In the genomic region with DNA sequence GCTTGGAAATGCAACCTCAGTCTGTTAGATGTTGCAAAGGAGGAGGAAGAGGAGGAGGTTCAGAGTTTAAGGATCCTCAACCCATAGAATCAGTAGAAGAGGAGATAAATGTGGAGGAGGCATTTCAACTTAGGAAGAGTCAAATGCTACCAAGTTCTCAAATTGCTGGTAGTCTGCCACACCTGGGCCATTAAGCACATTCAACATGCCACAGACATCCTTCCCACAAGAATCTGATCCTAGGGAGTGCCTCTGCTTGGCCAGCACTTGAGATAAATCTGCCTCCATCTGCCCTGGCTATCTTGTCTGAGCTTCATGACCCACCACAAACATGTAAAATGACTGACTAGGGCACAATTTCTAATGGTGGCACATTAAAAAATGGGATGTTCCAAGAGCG, we compare ENCODE assay signal across 34 cellular contexts.
"Had no signal": no experiment of that assay in that cellular context is flagged by ENCODE, and none has a peak within 500 bp of the region (broad histone marks: within the 10 kb centered on the region; RNA-seq: fewer than 3 reads in every experiment).

No MANE protein-coding gene starts in this region.

- H3K4me1 ChIP-seq: breast epithelium had no signal

- H3K4me1 Mint-ChIP-seq: activated T-helper 17 cell treated with anti-CD3 and anti-CD28 coated beads, Interleukin-2, amount 50 U/mL, for 72 hours had no signal

- DNase-seq: activated B cell treated with CpG ODN at 0.5 μM for 24 hours; activated CD4-positive, alpha-beta memory T cell treated with anti-CD3 and anti-CD28 coated beads for 36 hours; activated CD4-positive, alpha-beta T cell treated with anti-CD3 and anti-CD28 coated beads for 4 hours; activated CD4-positive, alpha-beta T cell treated with anti-CD3 and anti-CD28 coated beads, Interleukin-2, amount 10 ng/mL, durations not matched to agents 24 days and 14 days; activated CD4-positive, alpha-beta T cell treated with anti-CD3 and anti-CD28 coated beads, Interleukin-2, amount 50 U/mL, for 1 hour; activated CD4-positive, alpha-beta T cell treated with anti-CD3 and anti-CD28 coated beads, Interleukin-2, amount 50 U/mL, for 4 hours; activated CD4-positive, CD25-positive, alpha-beta regulatory T cell treated with anti-CD3 and anti-CD28 coated beads, Interleukin-2, amount 50 U/mL, for 72 hours; activated CD8-positive, alpha-beta memory T cell treated with anti-CD3 and anti-CD28 coated beads, Interleukin-2, amount 50 U/mL, for 4 hours; activated CD8-positive, alpha-beta T cell treated with anti-CD3 and anti-CD28 coated beads for 36 hours; activated effector memory CD4-positive, alpha-beta T cell treated with anti-CD3 and anti-CD28 coated beads, Interleukin-2, amount 50 U/mL, for 16 hours; activated gamma-delta T cell treated with Interleukin-2 at 50 U/mL for 16 hours; activated naive CD4-positive, alpha-beta T cell; activated naive CD4-positive, alpha-beta T cell treated with anti-CD3 and anti-CD28 coated beads for 36 hours; activated naive CD4-positive, alpha-beta T cell treated with anti-CD3 and anti-CD28 coated beads, Interleukin-2, amount 50 U/mL, for 16 hours; activated naive CD8-positive, alpha-beta T cell treated with anti-CD3 and anti-CD28 coated beads for 36 hours; activated T-cell treated with anti-CD3 and anti-CD28 coated beads for 4 hours; activated T-cell treated with anti-CD3 and anti-CD28 coated beads, Interleukin-2, amount 50 U/mL, for 1 hour; activated T-cell treated with anti-CD3 and anti-CD28 coated beads, Interleukin-2, amount 50 U/mL, for 4 hours; activated T-cell treated with anti-CD3 and anti-CD28 coated beads, Interleukin-2, amount 50 U/mL, for 72 hours; amygdala; anterior cingulate cortex; brain microvascular endothelial cell; central memory CD4-positive, alpha-beta T cell; T-helper 1 cell; T-helper 2 cell; T-helper 9 cell had no signal

- H3K27me3 ChIP-seq: ascending aorta, brain microvascular endothelial cell, breast epithelium had no signal

- H3K27ac ChIP-seq: ascending aorta, brain microvascular endothelial cell, breast epithelium, VCaP had no signal

- H3K27ac Mint-ChIP-seq: activated B cell treated with CpG ODN at 0.5 μM for 24 hours; activated CD4-positive, alpha-beta memory T cell treated with anti-CD3 and anti-CD28 coated beads for 36 hours; activated CD4-positive, alpha-beta T cell treated with anti-CD3 and anti-CD28 coated beads, Interleukin-2, amount 10 ng/mL, durations not matched to agents 24 days and 14 days; activated CD8-positive, alpha-beta T cell treated with anti-CD3 and anti-CD28 coated beads for 36 hours; activated naive CD4-positive, alpha-beta T cell treated with anti-CD3 and anti-CD28 coated beads for 36 hours; activated naive CD4-positive, alpha-beta T cell treated with anti-CD3 and anti-CD28 coated beads, Interleukin-2, amount 50 U/mL, for 72 hours; activated naive CD8-positive, alpha-beta T cell treated with anti-CD3 and anti-CD28 coated beads for 36 hours; activated T-cell treated with anti-CD3 and anti-CD28 coated beads, Interleukin-2, amount 50 U/mL, for 72 hours; activated T-helper 1 cell treated with anti-CD3 and anti-CD28 coated beads, Interleukin-12 subunit alpha, Interleukin-12 subunit beta, Interleukin-2, Interleukin-4 antibody, amounts not matched to agents 30 ng/mL and 10 ng/mL and 1 ng/mL, durations not matched to agents 14 hours and 24 hours and 36 hours; activated T-helper 17 cell treated with anti-CD3 and anti-CD28 coated beads, Interleukin-2, amount 50 U/mL, for 72 hours; T-helper 1 cell treated with Interleukin-12 subunit alpha and Interleukin-12 subunit beta and Interleukin-4 antibody, amounts not matched to agents 30 μg/mL and 1 μg/mL, for 36 hours; T-helper 2 cell treated with Interferon-gamma antibody and Interleukin-4, amounts not matched to agents 5 μg/mL and 100 μg/mL, for 36 hours had no signal

- ATAC-seq: activated CD8-positive, alpha-beta T cell treated with anti-CD3 and anti-CD28 coated beads for 36 hours; activated naive CD4-positive, alpha-beta T cell treated with anti-CD3 and anti-CD28 coated beads, Interleukin-2, amount 50 U/mL, for 72 hours; activated T-cell treated with anti-CD3 and anti-CD28 coated beads, Interleukin-2, amount 50 U/mL, for 4 hours; activated T-cell treated with anti-CD3 and anti-CD28 coated beads, Interleukin-2, amount 50 U/mL, for 72 hours; activated T-helper 17 cell treated with anti-CD3 and anti-CD28 coated beads, Interleukin-2, amount 50 U/mL, for 72 hours had no signal

- H3K27me3 Mint-ChIP-seq: activated CD8-positive, alpha-beta T cell treated with anti-CD3 and anti-CD28 coated beads for 36 hours; activated naive CD8-positive, alpha-beta T cell treated with anti-CD3 and anti-CD28 coated beads for 36 hours had no signal

- H3K9me3 ChIP-seq: ascending aorta, breast epithelium had no signal

- H3K36me3 Mint-ChIP-seq: activated CD4-positive, alpha-beta memory T cell treated with anti-CD3 and anti-CD28 coated beads for 36 hours; activated naive CD4-positive, alpha-beta T cell treated with anti-CD3 and anti-CD28 coated beads, Interleukin-2, amount 50 U/mL, for 72 hours; activated naive CD8-positive, alpha-beta T cell treated with anti-CD3 and anti-CD28 coated beads for 36 hours had no signal

- H3K4me3 ChIP-seq: ascending aorta, breast epithelium had no signal

- H3K4me3 Mint-ChIP-seq: activated B cell treated with CpG ODN at 0.5 μM for 24 hours; activated CD4-positive, alpha-beta memory T cell treated with anti-CD3 and anti-CD28 coated beads for 36 hours; activated CD4-positive, alpha-beta T cell treated with anti-CD3 and anti-CD28 coated beads, Interleukin-2, amount 10 ng/mL, durations not matched to agents 24 days and 14 days; activated CD8-positive, alpha-beta T cell treated with anti-CD3 and anti-CD28 coated beads for 36 hours; activated naive CD4-positive, alpha-beta T cell treated with anti-CD3 and anti-CD28 coated beads for 36 hours; activated naive CD8-positive, alpha-beta T cell treated with anti-CD3 and anti-CD28 coated beads for 36 hours; activated T-cell treated with anti-CD3 and anti-CD28 coated beads, Interleukin-2, amount 50 U/mL, for 4 hours; activated T-cell treated with anti-CD3 and anti-CD28 coated beads, Interleukin-2, amount 50 U/mL, for 72 hours; activated T-helper 1 cell treated with anti-CD3 and anti-CD28 coated beads, Interleukin-12 subunit alpha, Interleukin-12 subunit beta, Interleukin-2, Interleukin-4 antibody, amounts not matched to agents 30 ng/mL and 10 ng/mL and 1 ng/mL, durations not matched to agents 14 hours and 24 hours and 36 hours; activated T-helper 17 cell treated with anti-CD3 and anti-CD28 coated beads, Interleukin-2, amount 50 U/mL, for 72 hours; T-helper 1 cell treated with Interleukin-12 subunit alpha and Interleukin-12 subunit beta and Interleukin-4 antibody, amounts not matched to agents 30 μg/mL and 1 μg/mL, for 36 hours; T-helper 2 cell treated with Interferon-gamma antibody and Interleukin-4, amounts not matched to agents 5 μg/mL and 100 μg/mL, for 36 hours had no signal

- H3K36me3 ChIP-seq: ascending aorta, brain microvascular endothelial cell, breast epithelium had no signal

- H3K9me3 Mint-ChIP-seq: activated B cell treated with CpG ODN at 0.5 μM for 24 hours; activated CD4-positive, alpha-beta memory T cell treated with anti-CD3 and anti-CD28 coated beads for 36 hours; activated CD4-positive, alpha-beta T cell treated with anti-CD3 and anti-CD28 coated beads, Interleukin-2, amount 10 ng/mL, durations not matched to agents 24 days and 14 days; activated CD8-positive, alpha-beta T cell treated with anti-CD3 and anti-CD28 coated beads for 36 hours; activated naive CD4-positive, alpha-beta T cell treated with anti-CD3 and anti-CD28 coated beads for 36 hours; activated naive CD4-positive, alpha-beta T cell treated with anti-CD3 and anti-CD28 coated beads, Interleukin-2, amount 50 U/mL, for 72 hours; activated naive CD8-positive, alpha-beta T cell treated with anti-CD3 and anti-CD28 coated beads for 36 hours; activated T-cell treated with anti-CD3 and anti-CD28 coated beads, Interleukin-2, amount 50 U/mL, for 4 hours; activated T-cell treated with anti-CD3 and anti-CD28 coated beads, Interleukin-2, amount 50 U/mL, for 72 hours; activated T-helper 1 cell treated with anti-CD3 and anti-CD28 coated beads, Interleukin-12 subunit alpha, Interleukin-12 subunit beta, Interleukin-2, Interleukin-4 antibody, amounts not matched to agents 30 ng/mL and 10 ng/mL and 1 ng/mL, durations not matched to agents 14 hours and 24 hours and 36 hours; activated T-helper 17 cell treated with anti-CD3 and anti-CD28 coated beads, Interleukin-2, amount 50 U/mL, for 72 hours; T-helper 1 cell treated with Interleukin-12 subunit alpha and Interleukin-12 subunit beta and Interleukin-4 antibody, amounts not matched to agents 30 μg/mL and 1 μg/mL, for 36 hours; T-helper 2 cell treated with Interferon-gamma antibody and Interleukin-4, amounts not matched to agents 5 μg/mL and 100 μg/mL, for 36 hours had no signal
